In the genomic region with DNA sequence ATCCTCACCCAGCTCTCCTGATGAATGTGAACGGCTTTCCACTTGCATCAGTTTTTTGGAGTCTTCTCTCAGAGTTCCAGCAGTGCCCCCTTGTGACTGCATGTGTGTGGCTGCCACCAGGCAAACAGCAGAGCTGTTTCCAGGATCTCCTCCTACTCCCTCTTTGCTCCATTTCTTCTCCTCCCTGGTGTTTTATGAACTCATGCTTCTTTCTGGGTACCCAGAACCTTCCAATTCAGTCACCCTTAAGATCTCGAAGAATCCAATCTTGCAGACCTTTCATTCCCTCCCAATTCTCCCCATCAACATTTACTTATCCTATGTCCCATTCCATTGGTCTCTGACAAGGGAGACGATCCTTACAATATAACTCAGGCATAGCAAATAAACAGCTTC, we compare ENCODE assay signal across 9 cellular contexts.
DNase-seq lines count a peak whose midpoint lies in the region; ATAC-seq, FAIRE-seq and TF ChIP-seq lines count a peak whose summit lies in the region.
"Had no signal": no experiment of that assay in that cellular context is flagged by ENCODE, and none has a peak within 500 bp of the region (broad histone marks: within the 10 kb centered on the region; RNA-seq: fewer than 3 reads in every experiment).

No MANE protein-coding gene starts in this region.

- no peak for ATAC-seq in GM21447 (IDR thresholded peaks at IDR 0.05; ENCODE audit: unreplicated experiment)

- no peak overlapping the region for H3K27ac ChIP-seq in WERI-Rb-1

- FAIRE-seq in urothelium cell line (lab: Jason Lieb, UNC), result no peak
- FAIRE-seq: colon had no signal

- no peaks in the 10 kb centered on the region for H3K9me3 ChIP-seq in WERI-Rb-1 (ENCODE audit: severe bottlenecking)

- peak; percentile 86 for TF ChIP-seq CTCF in WERI-Rb-1 (IDR thresholded peaks at IDR 0.05; ENCODE audit: low read depth, low read length)

- no peak overlapping the region for H3K4me3 ChIP-seq in WERI-Rb-1 (ENCODE audit: low read depth, low read length)

- no peaks in the 10 kb centered on the region for H3K36me3 ChIP-seq in WERI-Rb-1

- H3K27me3 ChIP-seq in WERI-Rb-1 (ENCODE audit: insufficient read depth, low read depth, severe bottlenecking), result peaks cover 30% of the 10 kb centered on the region

- DNase-seq in activated CD8-positive, alpha-beta memory T cell treated with anti-CD3 and anti-CD28 coated beads, Interleukin-2, amount 50 U/mL, for 4 hours, result peak; percentile 24
- DNase-seq in activated CD8-positive, alpha-beta memory T cell treated with anti-CD3 and anti-CD28 coated beads for 24 hours, result no peak
- peak; percentile 63 for DNase-seq in NCI-H1092 treated with DMSO at 0.1 percent for 48 hours (lab: John Stamatoyannopoulos, UW)
- DNase-seq in WERI-Rb-1, result peak; percentile 73
- DNase-seq in epidermal melanocyte (ENCODE audit: insufficient read length, low spot score), result peak; percentile 13
- DNase-seq in midbrain (lab: John Stamatoyannopoulos, UW), result peak; percentile 53
- DNase-seq in urothelium cell line (ENCODE audit: low spot score), result peak; percentile 11
